ENCODE assay signal across 39 cellular contexts in the genomic region with DNA sequence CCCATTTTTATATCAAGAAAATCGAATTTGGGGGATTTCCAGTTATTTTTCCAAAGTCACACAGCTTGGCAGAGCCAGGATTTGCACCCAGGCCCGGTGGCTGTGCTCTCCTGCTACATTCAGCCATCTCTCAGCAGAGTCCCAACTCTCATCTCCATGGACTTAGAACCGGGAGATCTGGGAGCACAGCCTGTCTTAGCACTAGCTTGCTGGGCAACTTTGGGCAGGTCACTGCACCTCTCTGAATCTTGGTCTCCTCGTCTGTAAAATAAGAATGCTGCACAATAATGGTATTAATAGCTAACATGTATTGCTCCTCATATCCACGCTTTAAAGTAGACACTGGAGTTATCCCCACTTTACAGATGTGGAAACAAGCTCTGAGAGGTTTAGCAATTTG. TPM values are rescaled to one million over a fixed set of nuclear protein-coding genes. Genes with fewer than 3 reads are reported as not detected.
"Had no signal": no experiment of that assay in that cellular context is flagged by ENCODE, and none has a peak within 500 bp of the region (broad histone marks: within the 10 kb centered on the region; RNA-seq: fewer than 3 reads in every experiment).

No MANE protein-coding gene starts in this region.

- H3K27ac Mint-ChIP-seq: activated B cell treated with CpG ODN at 0.5 μM for 24 hours; activated CD8-positive, alpha-beta T cell treated with anti-CD3 and anti-CD28 coated beads for 36 hours; activated naive CD8-positive, alpha-beta T cell; activated T-helper 17 cell treated with anti-CD3 and anti-CD28 coated beads, Interleukin-2, amount 50 U/mL, for 72 hours; T-helper 17 cell; T-helper 2 cell treated with Interferon-gamma antibody and Interleukin-4, amounts not matched to agents 5 μg/mL and 100 μg/mL, for 36 hours had no signal

- H3K36me3 Mint-ChIP-seq: activated naive CD8-positive, alpha-beta T cell had no signal

- H3K27ac ChIP-seq: body of pancreas, cardiac muscle cell, epithelial cell of prostate, esophagus squamous epithelium, gastroesophageal sphincter, heart right ventricle, WERI-Rb-1 had no signal

- H3K4me1 Mint-ChIP-seq: activated B cell treated with CpG ODN at 0.5 μM for 24 hours; central memory CD8-positive, alpha-beta T cell; T-helper 17 cell had no signal

- ATAC-seq: activated CD4-positive, CD25-positive, alpha-beta regulatory T cell treated with anti-CD3 and anti-CD28 coated beads, Interleukin-2, amount 50 U/mL, for 24 hours; activated CD8-positive, alpha-beta T cell treated with anti-CD3 and anti-CD28 coated beads for 36 hours; activated T-cell treated with anti-CD3 and anti-CD28 coated beads, Interleukin-2, amount 50 U/mL, for 4 hours; activated T-helper 17 cell treated with anti-CD3 and anti-CD28 coated beads, Interleukin-2, amount 50 U/mL, for 72 hours; T-helper 17 cell had no signal

- H3K4me3 ChIP-seq: body of pancreas, cardiac muscle cell, esophagus squamous epithelium, gastroesophageal sphincter, heart right ventricle had no signal

- DNase-seq: activated B cell treated with CpG ODN at 0.5 μM for 24 hours; activated CD4-positive, alpha-beta T cell treated with anti-CD3 and anti-CD28 coated beads for 48 hours; activated CD4-positive, alpha-beta T cell treated with anti-CD3 and anti-CD28 coated beads, Interleukin-2, amount 50 U/mL, for 1 hour; activated CD4-positive, alpha-beta T cell treated with anti-CD3 and anti-CD28 coated beads, Interleukin-2, amount 50 U/mL, for 48 hours; activated CD8-positive, alpha-beta memory T cell treated with anti-CD3 and anti-CD28 coated beads for 24 hours; activated CD8-positive, alpha-beta T cell treated with anti-CD3 and anti-CD28 coated beads for 36 hours; activated effector memory CD4-positive, alpha-beta T cell treated with Interleukin-2 at 50 U/mL for 16 hours; activated gamma-delta T cell treated with Interleukin-2 at 50 U/mL for 16 hours; activated naive CD4-positive, alpha-beta T cell treated with anti-CD3 and anti-CD28 coated beads, Interleukin-2, amount 50 U/mL, for 16 hours; activated naive CD4-positive, alpha-beta T cell treated with Interleukin-2 at 50 U/mL for 16 hours; activated T-cell treated with anti-CD3 and anti-CD28 coated beads, Interleukin-2, amount 50 U/mL, for 4 hours; amniotic stem cell; cortex of kidney; effector CD8-positive, alpha-beta T cell; esophagus squamous epithelium; foreskin melanocyte; T-helper 1 cell; T-helper 17 cell; T1000 had no signal

- H3K36me3 ChIP-seq: cardiac muscle cell, esophagus squamous epithelium, gastroesophageal sphincter, heart right ventricle, WERI-Rb-1 had no signal

- H3K4me1 ChIP-seq: body of pancreas had no signal

- H3K4me3 Mint-ChIP-seq: activated B cell treated with CpG ODN at 0.5 μM for 24 hours; activated CD8-positive, alpha-beta T cell treated with anti-CD3 and anti-CD28 coated beads for 36 hours; activated naive CD8-positive, alpha-beta T cell; activated T-cell treated with anti-CD3 and anti-CD28 coated beads, Interleukin-2, amount 50 U/mL, for 4 hours; activated T-helper 17 cell treated with anti-CD3 and anti-CD28 coated beads, Interleukin-2, amount 50 U/mL, for 72 hours; central memory CD8-positive, alpha-beta T cell; T-helper 17 cell; T-helper 2 cell treated with Interferon-gamma antibody and Interleukin-4, amounts not matched to agents 5 μg/mL and 100 μg/mL, for 36 hours had no signal

- FAIRE-seq: colon, endometrium, endothelial cell of umbilical vein had no signal

- H3K9me3 Mint-ChIP-seq: activated B cell treated with CpG ODN at 0.5 μM for 24 hours; activated CD8-positive, alpha-beta T cell treated with anti-CD3 and anti-CD28 coated beads for 36 hours; activated T-cell treated with anti-CD3 and anti-CD28 coated beads, Interleukin-2, amount 50 U/mL, for 4 hours; activated T-helper 17 cell treated with anti-CD3 and anti-CD28 coated beads, Interleukin-2, amount 50 U/mL, for 72 hours; central memory CD8-positive, alpha-beta T cell; T-helper 2 cell treated with Interferon-gamma antibody and Interleukin-4, amounts not matched to agents 5 μg/mL and 100 μg/mL, for 36 hours had no signal

- H3K9me3 ChIP-seq: body of pancreas, esophagus squamous epithelium, gastroesophageal sphincter, heart right ventricle had no signal

RNA-seq across cellular contexts. Expression of a gene that starts 47.8 kb away (rescaled TPM):
- total RNA-seq: activated B cell treated with CpG ODN at 0.5 μM for 24 hours; activated CD8-positive, alpha-beta T cell treated with anti-CD3 and anti-CD28 coated beads for 36 hours; activated T-cell treated with anti-CD3 and anti-CD28 coated beads, Interleukin-2, amount 50 U/mL, for 4 hours; activated T-helper 17 cell treated with anti-CD3 and anti-CD28 coated beads, Interleukin-2, amount 50 U/mL, for 72 hours; body of pancreas; cardiac muscle cell; dermis microvascular lymphatic vessel endothelial cell; endothelial cell of umbilical vein; esophagus squamous epithelium; fibroblast of lung; fibroblast of villous mesenchyme; gastroesophageal sphincter; glomerular endothelial cell; heart right ventricle; T-helper 17 cell had no signal
- polyA plus RNA-seq: adipose tissue, cardiac muscle cell, endothelial cell of umbilical vein, esophagus, fibroblast of lung, heart right ventricle had no signal
